In the genomic region with DNA sequence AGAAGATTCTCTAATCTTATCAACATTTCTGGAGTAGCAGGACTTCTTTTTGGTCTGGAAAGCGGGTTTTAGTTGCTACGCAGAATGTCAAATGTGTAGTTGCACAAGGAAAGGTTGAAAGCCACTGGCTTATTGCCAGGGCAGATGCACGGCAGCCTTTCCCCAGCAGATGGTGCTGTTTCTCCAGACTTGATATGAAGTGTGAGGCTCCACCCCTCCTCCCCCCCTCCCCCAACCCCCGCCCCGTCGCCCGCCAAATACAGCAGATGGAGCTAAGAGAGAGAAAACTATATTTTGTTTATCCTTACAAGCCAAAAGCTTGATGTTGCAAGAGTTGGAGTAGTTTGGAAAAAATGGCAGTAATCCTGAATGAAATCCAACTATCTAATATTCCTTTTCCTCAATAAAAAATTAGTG, we compare ENCODE assay signal across 8 cellular contexts. TPM values are rescaled to one million over a fixed set of nuclear protein-coding genes. Genes with fewer than 3 reads are reported as not detected.
A peak's percentile ranks its signal among the peaks of the same experiment; 100 is the strongest.
DNase-seq lines count a peak whose midpoint lies in the region; ATAC-seq and TF ChIP-seq lines count a peak whose summit lies in the region.

No MANE protein-coding gene starts in this region.

- ATAC-seq in GM21619 (IDR thresholded peaks at IDR 0.05; ENCODE audit: unreplicated experiment): peak; percentile 87
- ATAC-seq in activated T-cell treated with anti-CD3 and anti-CD28 coated beads, Interleukin-2, amount 50 U/mL, for 4 hours: peak; percentile 94 to 96

- no peaks in the 10 kb centered on the region for H3K36me3 ChIP-seq in PC-9 (ENCODE audit: low read depth)
- H3K36me3 ChIP-seq in neutrophil: peaks cover 12% of the 10 kb centered on the region

- no peaks in the 10 kb centered on the region for H3K9me2 ChIP-seq in PC-9 (ENCODE audit: insufficient read depth)

- peak; percentile 73 for TF ChIP-seq RAD21 in Ishikawa (IDR thresholded peaks at IDR 0.05; ENCODE audit: low read depth)

- H3K4me3 Mint-ChIP-seq in activated T-cell treated with anti-CD3 and anti-CD28 coated beads, Interleukin-2, amount 50 U/mL, for 4 hours: no peak overlapping the region

- H3F3A ChIP-seq in PC-9 (ENCODE audit: insufficient read depth, low read depth): peaks cover 14% of the 10 kb centered on the region; the same call in 1 of the 2 replicates

- H2AFZ ChIP-seq in PC-9: no peak overlapping the region

- peaks cover 26% of the 10 kb centered on the region for H3K36me3 Mint-ChIP-seq in activated T-cell treated with anti-CD3 and anti-CD28 coated beads, Interleukin-2, amount 50 U/mL, for 4 hours (ENCODE audit: insufficient read depth)

- peak; percentile 65 for TF ChIP-seq CTCF in PC-9 (conservative IDR thresholded peaks at IDR 0.05)
- TF ChIP-seq CTCF in fibroblast of pulmonary artery (IDR thresholded peaks at IDR 0.05; ENCODE audit: low read length, missing control alignments): peak; percentile 69
- TF ChIP-seq CTCF in neutrophil (IDR thresholded peaks at IDR 0.05): peak; percentile 85

- no peak overlapping the region for H3K4me3 ChIP-seq in PC-9
- no peak overlapping the region for H3K4me3 ChIP-seq in fibroblast of pulmonary artery (replicated peaks; ENCODE audit: low read depth, low read length)
- H3K4me3 ChIP-seq in neutrophil (ENCODE audit: low read depth in 1 of 2, low read length in 1 of 2): no peak overlapping the region

- CTCF ChIA-PET in PC-9 (lab: Charles Lee): interaction anchor here (0.6 to 1.1 kb wide), 10 partner anchors 11 to 1171 kb away, joined by 3 to 18 read pairs (median 6); a partner anchor contains a TSS

- no peaks in the 10 kb centered on the region for H3K79me2 ChIP-seq in PC-9 (ENCODE audit: low read depth)

- peaks cover 7% of the 10 kb centered on the region for H3K4me1 Mint-ChIP-seq in activated T-cell treated with anti-CD3 and anti-CD28 coated beads, Interleukin-2, amount 50 U/mL, for 4 hours (ENCODE audit: low read depth)

- peak; percentile 43 for DNase-seq in DMS53 treated with DMSO at 0.1 percent for 48 hours (lab: John Stamatoyannopoulos, UW; ENCODE audit: unreplicated experiment)
- peak; percentile 51 to 74 for DNase-seq in PC-9
- DNase-seq in activated T-cell treated with anti-CD3 and anti-CD28 coated beads, Interleukin-2, amount 50 U/mL, for 4 hours: peak; percentile 83
- DNase-seq in fibroblast of pulmonary artery (ENCODE audit: low read depth): peak; percentile 93
- DNase-seq in substantia nigra (lab: John Stamatoyannopoulos, UW): peak in 48 of 49 donors; percentile 4 to 87 (median 72)

- no peak for TF ChIP-seq EP300 in Ishikawa (IDR thresholded peaks at IDR 0.05; ENCODE audit: borderline replicate concordance)

- H3K27me3 ChIP-seq in PC-9 (ENCODE audit: insufficient read depth, low read depth) (no peaks in the 10 kb centered on the region), neutrophil (no peaks in the 10 kb centered on the region)

- intact Hi-C loops in PC-9 (cut with micrococcal nuclease; ENCODE audit: unreplicated experiment): loop anchor here (5.0 to 10.0 kb wide), 5 partner anchors 102 to 802 kb away; a partner anchor contains a TSS

- H3K4me1 ChIP-seq in PC-9 (replicated peaks; ENCODE audit: insufficient read depth) (no peaks in the 10 kb centered on the region), neutrophil (ENCODE audit: control insufficient read depth in 1 of 2, insufficient read depth in 1 of 2, low read depth in 1 of 2, low read length in 1 of 2) (peaks cover 0 to 7% of the 10 kb centered on the region in 2 experiments)

- H3K9me3 ChIP-seq in PC-9 (ENCODE audit: insufficient read depth, low read depth) (no peaks in the 10 kb centered on the region), neutrophil (no peaks in the 10 kb centered on the region)

- H3K27me3 Mint-ChIP-seq in activated T-cell treated with anti-CD3 and anti-CD28 coated beads, Interleukin-2, amount 50 U/mL, for 4 hours (ENCODE audit: low read depth): no peaks in the 10 kb centered on the region

- H3K27ac ChIP-seq in PC-9: no peak overlapping the region
- H3K27ac ChIP-seq in neutrophil: no peak overlapping the region
- no peak overlapping the region for H3K27ac ChIP-seq in substantia nigra (ENCODE audit: low read depth, low read length, poor library complexity, severe bottlenecking)

- BruUV-seq in PC-9 (replicated peaks; lab: Mats Ljungman, UMichigan): no TSS peak

- no peaks in the 10 kb centered on the region for H4K20me1 ChIP-seq in PC-9 (ENCODE audit: insufficient read depth)

- H3K4me2 ChIP-seq in PC-9: no peak overlapping the region

- no peaks in the 10 kb centered on the region for H3K9me3 Mint-ChIP-seq in activated T-cell treated with anti-CD3 and anti-CD28 coated beads, Interleukin-2, amount 50 U/mL, for 4 hours

- POLR2A ChIA-PET in PC-9 (lab: Charles Lee; ENCODE audit: unreplicated experiment): interaction anchor here (0.6 kb wide), 1 partner anchor 337 kb away, joined by 7 read pairs; no protein-coding TSS in a partner anchor

TF ChIP-seq in Ishikawa, 13 proteins besides CTCF, POLR2A, EP300 and RAD21:
- TF ChIP-seq EGR1 (IDR thresholded peaks at IDR 0.05): no peak
- TF ChIP-seq CEBPB (IDR thresholded peaks at IDR 0.05): no peak
- TF ChIP-seq NFIC (IDR thresholded peaks at IDR 0.05): peak; percentile 78
- no peak for TF ChIP-seq TAF1 (IDR thresholded peaks at IDR 0.05; ENCODE audit: low read depth)

RNA-seq across cellular contexts. Expression of a gene that starts 32.0 kb away (rescaled TPM):
- total RNA-seq in PC-9 (2021): 19.8 and 22.3 TPM in 2 replicates
- total RNA-seq in activated T-cell treated with anti-CD3 and anti-CD28 coated beads, Interleukin-2, amount 50 U/mL, for 4 hours: 10 to 100 TPM; 75.3 to 96.4 (median 86.0) TPM

RNA-seq across cellular contexts. Expression of a gene that starts 32.2 kb away (rescaled TPM):
- total RNA-seq in PC-9 (2021): 179 and 193 TPM in 2 replicates
- 100 to 1,000 TPM; 682 to 719 (median 695) TPM for total RNA-seq in activated T-cell treated with anti-CD3 and anti-CD28 coated beads, Interleukin-2, amount 50 U/mL, for 4 hours

Comparison
In these comparisons a context has a peak if more than half of its experiments do, and no peak if none do; other contexts are left out.
1. DNase-seq: peak in every context shown above with its lines; median percentile 93 in fibroblast of pulmonary artery; 83 in activated T-cell treated with anti-CD3 and anti-CD28 coated beads, Interleukin-2, amount 50 U/mL, for 4 hours; 72 in substantia nigra; 62 in PC-9; 43 in DMS53 treated with DMSO at 0.1 percent for 48 hours.